9 cellular contexts compared by ENCODE assay signal in genomic region chr7:134741901-134742635, GRCh38. TPM values are rescaled to one million over a fixed set of nuclear protein-coding genes. Genes with fewer than 3 reads are reported as not detected.
A peak's percentile ranks its signal among the peaks of the same experiment; 100 is the strongest.
DNase-seq lines count a peak whose midpoint lies in the region; ATAC-seq and TF ChIP-seq lines count a peak whose summit lies in the region.
"Had no signal": no experiment of that assay in that cellular context is flagged by ENCODE, and none has a peak within 500 bp of the region (broad histone marks: within the 10 kb centered on the region; RNA-seq: fewer than 3 reads in every experiment).

No MANE protein-coding gene starts in this region.

- H3K4me3 ChIP-seq in Peyer's patch: no peak overlapping the region
- H3K4me3 ChIP-seq in esophagus squamous epithelium: no peak overlapping the region
- no peak overlapping the region for H3K4me3 ChIP-seq in muscle layer of colon (ENCODE audit: low read depth in 1 of 2, low read length in 2 of 2)

- no peaks in the 10 kb centered on the region for H3K9me3 ChIP-seq in Peyer's patch
- H3K9me3 ChIP-seq in esophagus squamous epithelium: no peaks in the 10 kb centered on the region
- no peaks in the 10 kb centered on the region for H3K9me3 ChIP-seq in muscle layer of colon (ENCODE audit: low read length)

- no peak for TF ChIP-seq CTCF in Peyer's patch (IDR thresholded peaks at IDR 0.05)
- TF ChIP-seq CTCF in esophagus squamous epithelium (IDR thresholded peaks at IDR 0.05): no peak

- WGBS in esophagus squamous epithelium, 2 donors: 47 to 54% methylated on average over 3 of the region's 3 CpGs

- DNase-seq in A172 (ENCODE audit: low spot score): peak; percentile 57
- DNase-seq in Peyer's patch: no peak
- DNase-seq in esophagus squamous epithelium (lab: John Stamatoyannopoulos, UW): no peak
- DNase-seq in T-helper 9 cell: no peak
- DNase-seq: SIG-M5 had no signal

- no peak overlapping the region for H3K9ac ChIP-seq in muscle layer of colon (ENCODE audit: low read length)

- H3K4me1 ChIP-seq in Peyer's patch (peaks cover 0 to 8% (median 0%) of the 10 kb centered on the region in 4 donors), esophagus squamous epithelium (peaks cover 0 to 20% (median 9%) of the 10 kb centered on the region in 3 donors), muscle layer of colon (ENCODE audit: insufficient read depth, low read length) (peaks cover 17% of the 10 kb centered on the region)

- no peak for ATAC-seq in GM18909 (IDR thresholded peaks at IDR 0.05; ENCODE audit: poor library complexity, unreplicated experiment)
- ATAC-seq in GM21423 (IDR thresholded peaks at IDR 0.05; ENCODE audit: unreplicated experiment): no peak
- ATAC-seq in GM18511 (IDR thresholded peaks at IDR 0.05; ENCODE audit: unreplicated experiment): no peak

- TF ChIP-seq POLR2A in Peyer's patch (IDR thresholded peaks at IDR 0.05): no peak
- TF ChIP-seq POLR2A in esophagus squamous epithelium (IDR thresholded peaks at IDR 0.05): no peak

- intact Hi-C loops in esophagus squamous epithelium (cut with DNase I): no loop called here

- H3K27me3 ChIP-seq in Peyer's patch (no peaks in the 10 kb centered on the region), esophagus squamous epithelium (no peaks in the 10 kb centered on the region), muscle layer of colon (ENCODE audit: control insufficient read depth in 1 of 2, insufficient read depth in 2 of 2, low read length in 2 of 2) (no peaks in the 10 kb centered on the region)

- H3K27ac ChIP-seq in Peyer's patch (peak overlapping the region; percentile 51 to 79 (median 66)), esophagus squamous epithelium (peak overlapping the region; percentile 26 to 82 (median 64)), muscle layer of colon (ENCODE audit: low read depth, low read length) (peak overlapping the region; percentile 27)

- H3K36me3 ChIP-seq in Peyer's patch (no peaks in the 10 kb centered on the region), esophagus squamous epithelium (no peaks in the 10 kb centered on the region), muscle layer of colon (ENCODE audit: insufficient read depth, low read length) (no peaks in the 10 kb centered on the region)

RNA-seq across cellular contexts. Expression of gene CALD1, which starts 37.4 kb away (rescaled TPM):
- total RNA-seq in A172 (2014; rRNA removed; shearing (Covaris generic)): 83.9 and 99.8 TPM in 2 replicates
- total RNA-seq in Peyer's patch: 100 to 1,000 TPM in 1 of 4 donors, 10 to 100 TPM in 3; 39.2 to 536 (median 83.1) TPM
- 100 to 1,000 TPM in 2 of 4 donors, 10 to 100 TPM in 2; 32.3 to 462 (median 98.4) TPM for total RNA-seq in esophagus squamous epithelium
